ENCODE assay signal across 12 cellular contexts in genomic region chr11:114168691-114169090, GRCh38.
DNase-seq lines count a peak whose midpoint lies in the region; ATAC-seq and TF ChIP-seq lines count a peak whose summit lies in the region.
"Had no signal": no experiment of that assay in that cellular context is flagged by ENCODE, and none has a peak within 500 bp of the region (broad histone marks: within the 10 kb centered on the region; RNA-seq: fewer than 3 reads in every experiment).

No MANE protein-coding gene starts in this region.

- H3K27ac ChIP-seq in left lung (peak overlapping the region; percentile 16 to 75), substantia nigra (ENCODE audit: low read depth, low read length, poor library complexity, severe bottlenecking) (peak overlapping the region; percentile 99)
- H3K27ac ChIP-seq: neutrophil had no signal

- H3K36me3 ChIP-seq in left lung: no peaks in the 10 kb centered on the region
- H3K36me3 ChIP-seq: neutrophil had no signal

- no peaks in the 10 kb centered on the region for H3K27me3 ChIP-seq in left lung
- H3K27me3 ChIP-seq: neutrophil had no signal

- ATAC-seq in left lung (no peak), HG03565 (IDR thresholded peaks at IDR 0.05; ENCODE audit: unreplicated experiment) (no peak)

- no peak overlapping the region for H3K4me3 ChIP-seq in left lung

- no peaks in the 10 kb centered on the region for H3K9me3 ChIP-seq in left lung
- H3K9me3 ChIP-seq: neutrophil had no signal

- H3K4me1 ChIP-seq in left lung: peaks cover 82 to 99% of the 10 kb centered on the region in 2 donors

- DNase-seq in NCI-H2171 treated with DMSO at 0.1 percent for 48 hours (lab: John Stamatoyannopoulos, UW): peak; percentile 23
- no peak for DNase-seq in NCI-H2171 (lab: John Stamatoyannopoulos, UW)
- peak; percentile 41 for DNase-seq in RPMI8226
- DNase-seq in left lung: no peak
- DNase-seq in substantia nigra (lab: John Stamatoyannopoulos, UW): no peak
- no peak for DNase-seq in NCI-H526 treated with DMSO at 0.1 percent for 48 hours (lab: John Stamatoyannopoulos, UW)
- DNase-seq in cortex of kidney (lab: John Stamatoyannopoulos, UW): no peak
- DNase-seq: ACHN; activated CD4-positive, alpha-beta T cell treated with anti-CD3 and anti-CD28 coated beads, Interleukin-2, amount 50 U/mL, for 1 hour; KG1 had no signal

- intact Hi-C loops in left lung (cut with DNase I): loop anchor here in 1 of 2 donors (10.0 kb wide), 1 partner anchor 104 kb away; no protein-coding TSS in a partner anchor

- no peak for TF ChIP-seq CTCF in left lung (IDR thresholded peaks at IDR 0.05)

Comparison
In these comparisons a context has a peak if more than half of its experiments do, and no peak if none do; other contexts are left out.
1. DNase-seq: peak in NCI-H2171 treated with DMSO at 0.1 percent for 48 hours (single experiment) and RPMI8226 (single experiment); none in NCI-H2171 (single experiment), left lung (0 of 2), substantia nigra (0 of 49), NCI-H526 treated with DMSO at 0.1 percent for 48 hours (single experiment) and cortex of kidney (single experiment).